In genomic region chr9:89353989-89354388, GRCh38 we compare ENCODE assay signal across 15 cellular contexts. TPM values are rescaled to one million over a fixed set of nuclear protein-coding genes. Genes with fewer than 3 reads are reported as not detected.
A peak's percentile ranks its signal among the peaks of the same experiment; 100 is the strongest.
DNase-seq lines count a peak whose midpoint lies in the region; ATAC-seq and TF ChIP-seq lines count a peak whose summit lies in the region.
"Had no signal": no experiment of that assay in that cellular context is flagged by ENCODE, and none has a peak within 500 bp of the region (broad histone marks: within the 10 kb centered on the region; RNA-seq: fewer than 3 reads in every experiment).

No MANE protein-coding gene starts in this region.

- no peak overlapping the region for H2AK5ac ChIP-seq in mesendoderm (ENCODE audit: low read length)

- no peak overlapping the region for H4K5ac ChIP-seq in mesendoderm (ENCODE audit: low read length)

- no peak for TF ChIP-seq CTCF in coronary artery (IDR thresholded peaks at IDR 0.05)
- no peak for TF ChIP-seq CTCF in psoas muscle (IDR thresholded peaks at IDR 0.05)

- H3K4me3 Mint-ChIP-seq in activated CD4-positive, alpha-beta T cell treated with anti-CD3 and anti-CD28 coated beads, Interleukin-2, amount 10 ng/mL, durations not matched to agents 24 days and 14 days, result no peak overlapping the region
- H3K4me3 Mint-ChIP-seq: stimulated activated naive CD8-positive, alpha-beta T cell treated with anti-CD3 and anti-CD28 coated beads, Interleukin-15, Interleukin-2, amounts not matched to agents 100 ng/mL and 50 ng/mL, for 24 hours had no signal

- H3K56ac ChIP-seq in mesendoderm (ENCODE audit: low read length), result no peak overlapping the region

- H3K4me3 ChIP-seq in GM23248 (no peak overlapping the region), coronary artery (no peak overlapping the region), psoas muscle (no peak overlapping the region), mesendoderm (ENCODE audit: low read length) (no peak overlapping the region)
- H3K4me3 ChIP-seq: uterus had no signal

- H3K23ac ChIP-seq in mesendoderm (ENCODE audit: low read length), result no peak overlapping the region

- H3K4me1 Mint-ChIP-seq in activated CD4-positive, alpha-beta T cell treated with anti-CD3 and anti-CD28 coated beads, Interleukin-2, amount 10 ng/mL, durations not matched to agents 24 days and 14 days, result peaks cover 17% of the 10 kb centered on the region

- no peak overlapping the region for H4K8ac ChIP-seq in mesendoderm (ENCODE audit: low read depth, low read length)

- DNase-seq in activated CD4-positive, alpha-beta T cell treated with anti-CD3 and anti-CD28 coated beads, Interleukin-2, amount 10 ng/mL, durations not matched to agents 24 days and 14 days, result no peak
- no peak for DNase-seq in activated CD4-positive, alpha-beta T cell treated with anti-CD3 and anti-CD28 coated beads for 1 hour
- peak; percentile 45 for DNase-seq in GM23248
- DNase-seq in coronary artery (ENCODE audit: low spot score), result peak; percentile 36
- DNase-seq in psoas muscle, result no peak
- no peak for DNase-seq in mesendoderm
- DNase-seq in posterior vena cava (ENCODE audit: low spot score), result no peak
- DNase-seq: caudate nucleus; COR-L47; NCI-H2081 treated with DMSO at 0.1 percent for 48 hours; stimulated activated CD4-positive, alpha-beta T cell treated with anti-CD3 and anti-CD28 coated beads, Interleukin-12 subunit alpha, Interleukin-12 subunit beta, amount 100 ng/mL, for 4 hours; uterus had no signal

- 46 to 48% methylated on average over 3 of the region's 3 CpGs for WGBS in GM23248 (ENCODE audit: low coverage in 1 of 2, low lambda C conversion rate in 2 of 2, missing lambda C conversion rate in 2 of 2), 2 experiments
- 78 to 86% (median 80%) methylated on average over 3 of the region's 3 CpGs for WGBS in psoas muscle, 3 donors
- no CpG with 5 or more reads among the region's 3 CpGs for WGBS in mesendoderm (ENCODE audit: extremely low coverage, insufficient coverage, low lambda C conversion rate)

- no peaks in the 10 kb centered on the region for H3K27me3 Mint-ChIP-seq in activated CD4-positive, alpha-beta T cell treated with anti-CD3 and anti-CD28 coated beads, Interleukin-2, amount 10 ng/mL, durations not matched to agents 24 days and 14 days
- H3K27me3 Mint-ChIP-seq: progenitor cell of endocrine pancreas; stimulated activated naive CD8-positive, alpha-beta T cell treated with anti-CD3 and anti-CD28 coated beads, Interleukin-15, Interleukin-2, amounts not matched to agents 100 ng/mL and 50 ng/mL, for 24 hours had no signal

- H3K4ac ChIP-seq in mesendoderm (ENCODE audit: low read depth, low read length), result no peak overlapping the region

- no peaks in the 10 kb centered on the region for H3K27me3 ChIP-seq in GM23248 (replicated peaks; ENCODE audit: insufficient read depth)
- H3K27me3 ChIP-seq in psoas muscle (ENCODE audit: insufficient read depth in 3 of 3, low read length in 2 of 3), result no peaks in the 10 kb centered on the region
- no peaks in the 10 kb centered on the region for H3K27me3 ChIP-seq in mesendoderm (ENCODE audit: insufficient read depth, low read length, poor library complexity)
- H3K27me3 ChIP-seq: uterus had no signal

- H3K4me2 ChIP-seq in GM23248 (ENCODE audit: unreplicated experiment) (no peak overlapping the region), mesendoderm (ENCODE audit: low read length) (no peak overlapping the region)

- H3K9me3 Mint-ChIP-seq in activated CD4-positive, alpha-beta T cell treated with anti-CD3 and anti-CD28 coated beads, Interleukin-2, amount 10 ng/mL, durations not matched to agents 24 days and 14 days, result no peaks in the 10 kb centered on the region
- H3K9me3 Mint-ChIP-seq: stimulated activated naive CD8-positive, alpha-beta T cell treated with anti-CD3 and anti-CD28 coated beads, Interleukin-15, Interleukin-2, amounts not matched to agents 100 ng/mL and 50 ng/mL, for 24 hours had no signal

- H2AFZ ChIP-seq in GM23248, result no peak overlapping the region

- H3K36me3 Mint-ChIP-seq in activated CD4-positive, alpha-beta T cell treated with anti-CD3 and anti-CD28 coated beads, Interleukin-2, amount 10 ng/mL, durations not matched to agents 24 days and 14 days (ENCODE audit: low read depth), result peaks cover 73% of the 10 kb centered on the region

- H3K9me2 ChIP-seq in GM23248 (ENCODE audit: insufficient read depth), result no peaks in the 10 kb centered on the region

- no peak overlapping the region for H3K9ac ChIP-seq in GM23248
- H3K9ac ChIP-seq in mesendoderm (ENCODE audit: low read length), result no peak overlapping the region

- no peak overlapping the region for H2BK5ac ChIP-seq in mesendoderm (ENCODE audit: low read length)

- H3K9me3 ChIP-seq in GM23248 (ENCODE audit: low read depth), result no peaks in the 10 kb centered on the region
- H3K9me3 ChIP-seq in psoas muscle, result no peaks in the 10 kb centered on the region
- H3K9me3 ChIP-seq: uterus had no signal

- H3F3A ChIP-seq in GM23248 (ENCODE audit: insufficient read depth), result no peaks in the 10 kb centered on the region

- H3K79me2 ChIP-seq in GM23248 (ENCODE audit: insufficient read depth), result no peaks in the 10 kb centered on the region
- no peaks in the 10 kb centered on the region for H3K79me2 ChIP-seq in mesendoderm (ENCODE audit: control insufficient read depth, insufficient read depth, low read length)

- H3K27ac Mint-ChIP-seq in activated CD4-positive, alpha-beta T cell treated with anti-CD3 and anti-CD28 coated beads, Interleukin-2, amount 10 ng/mL, durations not matched to agents 24 days and 14 days, result peak overlapping the region; percentile 9
- H3K27ac Mint-ChIP-seq: progenitor cell of endocrine pancreas had no signal

- H3K18ac ChIP-seq in mesendoderm (ENCODE audit: low read length), result no peak overlapping the region

- H3K36me3 ChIP-seq in GM23248 (ENCODE audit: low read depth) (peaks cover 29% of the 10 kb centered on the region; the same call in 1 of the 2 replicates), psoas muscle (ENCODE audit: insufficient read depth in 1 of 2, low read depth in 1 of 2) (peaks cover 13 to 99% of the 10 kb centered on the region in 2 donors), mesendoderm (ENCODE audit: control insufficient read depth, insufficient read depth, low read length) (peaks cover 27% of the 10 kb centered on the region)
- H3K36me3 ChIP-seq: uterus had no signal

- H4K20me1 ChIP-seq in GM23248 (ENCODE audit: insufficient read depth), result no peaks in the 10 kb centered on the region

- H3K4me1 ChIP-seq in GM23248 (ENCODE audit: insufficient read depth) (no peaks in the 10 kb centered on the region), psoas muscle (peaks cover 22% of the 10 kb centered on the region), mesendoderm (ENCODE audit: control insufficient read depth, low read depth, low read length) (no peaks in the 10 kb centered on the region)
- H3K4me1 ChIP-seq: uterus had no signal

- no peak overlapping the region for H2BK15ac ChIP-seq in mesendoderm (replicated peaks; ENCODE audit: low read depth)

- in situ Hi-C loops in GM23248 (cut with MboI), result no loop called here

- peaks cover 4% of the 10 kb centered on the region for H3K79me1 ChIP-seq in mesendoderm (ENCODE audit: low read length)

- intact Hi-C loops in activated CD4-positive, alpha-beta T cell treated with anti-CD3 and anti-CD28 coated beads, Interleukin-2, amount 10 ng/mL, durations not matched to agents 24 days and 14 days (cut with micrococcal nuclease), result no loop called here
- intact Hi-C loops in psoas muscle (cut with DNase I) (no loop called here), posterior vena cava (cut with DNase I) (no loop called here)

- ATAC-seq in psoas muscle (no peak), GM18870 (IDR thresholded peaks at IDR 0.05; ENCODE audit: unreplicated experiment) (no peak)

- no peak overlapping the region for H2BK120ac ChIP-seq in mesendoderm (ENCODE audit: low read depth, low read length)

- H3K27ac ChIP-seq in GM23248 (no peak overlapping the region), coronary artery (no peak overlapping the region), psoas muscle (peak overlapping the region; percentile 34), mesendoderm (ENCODE audit: low read depth, low read length) (no peak overlapping the region)
- H3K27ac ChIP-seq: uterus had no signal

RNA-seq across cellular contexts. Expression of gene SECISBP2, which starts 35.7 kb away (rescaled TPM):
- total RNA-seq in activated CD4-positive, alpha-beta T cell treated with anti-CD3 and anti-CD28 coated beads, Interleukin-2, amount 10 ng/mL, durations not matched to agents 24 days and 14 days, result 48.6 and 50.7 TPM in 2 replicates
- total RNA-seq in GM23248 (2014; rRNA removed; shearing (Covaris generic)), result 12.2 and 19.0 TPM in 2 replicates
- polyA plus RNA-seq in GM23248 (2016; fragmentation: Nextera tagmentation; extraction: Ambion mirVana), result 11.9 and 13.0 TPM in 2 replicates
- 10 to 100 TPM; 26.2 to 49.0 (median 38.6) TPM for total RNA-seq in psoas muscle
- 10 to 100 TPM; 31.9 to 80.8 (median 45.4) TPM for polyA plus RNA-seq in psoas muscle
- 68.8 TPM for polyA plus RNA-seq in mesendoderm (2013, experiment 1 of 2)
- 61.8 TPM for polyA plus RNA-seq in mesendoderm (2013, experiment 2 of 2)
- total RNA-seq in posterior vena cava, result 10 to 100 TPM; 35.2 to 36.3 TPM

RNA-seq across cellular contexts. Expression of gene CKS2, which starts 43.0 kb away (rescaled TPM):
- 167 and 176 TPM in 2 replicates for total RNA-seq in activated CD4-positive, alpha-beta T cell treated with anti-CD3 and anti-CD28 coated beads, Interleukin-2, amount 10 ng/mL, durations not matched to agents 24 days and 14 days
- total RNA-seq in GM23248 (2014; rRNA removed; shearing (Covaris generic)), result 44.0 and 94.6 TPM in 2 replicates
- polyA plus RNA-seq in GM23248 (2016; fragmentation: Nextera tagmentation; extraction: Ambion mirVana) (146 and 152 TPM in 2 replicates), psoas muscle (100 to 1,000 TPM in 1 of 3 donors, 10 to 100 TPM in 2; 25.6 to 170 (median 68.3) TPM)
- total RNA-seq in psoas muscle (10 to 100 TPM in 2 of 4 donors, 1 to 10 TPM in 2; 3.6 to 14.4 (median 10.6) TPM), posterior vena cava (1 to 10 TPM; 4.1 to 4.3 TPM)
- polyA plus RNA-seq in mesendoderm (2013, experiment 1 of 2), result 167 TPM
- polyA plus RNA-seq in mesendoderm (2013, experiment 2 of 2), result 169 TPM

Comparison
In these comparisons a context has a peak if more than half of its experiments do, and no peak if none do; other contexts are left out.
1. DNase-seq: peak in GM23248 (single experiment) and coronary artery (single experiment); none in activated CD4-positive, alpha-beta T cell treated with anti-CD3 and anti-CD28 coated beads, Interleukin-2, amount 10 ng/mL, durations not matched to agents 24 days and 14 days (single experiment), activated CD4-positive, alpha-beta T cell treated with anti-CD3 and anti-CD28 coated beads for 1 hour (single experiment), psoas muscle (0 of 2), mesendoderm (single experiment) and posterior vena cava (single experiment).